Comparison of ENCODE assay signal across 20 cellular contexts in genomic region chr9:93591706-93592388, GRCh38. TPM values are rescaled to one million over a fixed set of nuclear protein-coding genes. Genes with fewer than 3 reads are reported as not detected.
A peak's percentile ranks its signal among the peaks of the same experiment; 100 is the strongest.
DNase-seq lines count a peak whose midpoint lies in the region; ATAC-seq and TF ChIP-seq lines count a peak whose summit lies in the region.
"Had no signal": no experiment of that assay in that cellular context is flagged by ENCODE, and none has a peak within 500 bp of the region (broad histone marks: within the 10 kb centered on the region; RNA-seq: fewer than 3 reads in every experiment).

No MANE protein-coding gene starts in this region.

- no peak overlapping the region for H3K4ac ChIP-seq in trophoblast cell (ENCODE audit: low read depth, low read length)

- H3K36me3 ChIP-seq in GM23338 (ENCODE audit: insufficient read depth) (no peaks in the 10 kb centered on the region), trophoblast cell (ENCODE audit: control insufficient read depth in 1 of 2, insufficient read depth in 2 of 2, low read length in 2 of 2) (no peaks in the 10 kb centered on the region), prostate gland (no peaks in the 10 kb centered on the region)
- H3K36me3 ChIP-seq: gastroesophageal sphincter, lower lobe of right lung, thoracic aorta had no signal

- H3K9me2 ChIP-seq in GM23338 (ENCODE audit: insufficient read depth): no peaks in the 10 kb centered on the region

- no peak for TF ChIP-seq POLR2A in prostate gland (IDR thresholded peaks at IDR 0.05)

- H3K9me3 Mint-ChIP-seq in GM23338 (no peaks in the 10 kb centered on the region), glutamatergic neuron (ENCODE audit: unreplicated experiment) (no peaks in the 10 kb centered on the region)
- no peaks in the 10 kb centered on the region for H3K9me3 Mint-ChIP-seq in activated naive CD4-positive, alpha-beta T cell treated with anti-CD3 and anti-CD28 coated beads for 36 hours
- H3K9me3 Mint-ChIP-seq: activated naive CD4-positive, alpha-beta T cell treated with anti-CD3 and anti-CD28 coated beads, Interleukin-2, amount 50 U/mL, for 24 hours; brain; nephron had no signal

- no peaks in the 10 kb centered on the region; the same call in 2 of the 3 replicates for H3K36me3 Mint-ChIP-seq in GM23338 (ENCODE audit: low read depth)
- peaks cover 5% of the 10 kb centered on the region for H3K36me3 Mint-ChIP-seq in glutamatergic neuron (ENCODE audit: unreplicated experiment)
- H3K36me3 Mint-ChIP-seq in activated naive CD4-positive, alpha-beta T cell treated with anti-CD3 and anti-CD28 coated beads for 36 hours (ENCODE audit: low read depth): no peaks in the 10 kb centered on the region
- H3K36me3 Mint-ChIP-seq: activated naive CD4-positive, alpha-beta T cell treated with anti-CD3 and anti-CD28 coated beads, Interleukin-2, amount 50 U/mL, for 24 hours; brain had no signal

- peaks cover 6% of the 10 kb centered on the region for H4K20me1 ChIP-seq in GM23338 (replicated peaks; ENCODE audit: insufficient read depth)

- H2AFZ ChIP-seq in GM23338 (no peak overlapping the region), trophoblast cell (ENCODE audit: insufficient read depth, low read length, poor library complexity) (no peak overlapping the region)
- H2AFZ ChIP-seq: PC-9 had no signal

- DNase-seq in NCI-H1417 (lab: John Stamatoyannopoulos, UW) (peak in 2 of 3 experiments; percentile 36 to 69), NCI-H1417 treated with DMSO at 0.1 percent for 48 hours (lab: John Stamatoyannopoulos, UW) (no peak), GM23338 (ENCODE audit: low spot score) (no peak), glutamatergic neuron (peak; percentile 28), trophoblast cell (peak; percentile 21 to 67), prostate gland (ENCODE audit: low spot score) (no peak), mucosa of gallbladder (ENCODE audit: low spot score) (no peak)
- no peak for DNase-seq in activated naive CD4-positive, alpha-beta T cell treated with anti-CD3 and anti-CD28 coated beads for 36 hours
- DNase-seq: activated CD4-positive, alpha-beta T cell treated with anti-CD3 and anti-CD28 coated beads for 36 hours; Kasumi-1; lower lobe of right lung; PC-9 had no signal

- H3K23ac ChIP-seq in trophoblast cell (ENCODE audit: low read length): no peak overlapping the region

- H2AK5ac ChIP-seq in trophoblast cell (ENCODE audit: low read length): no peak overlapping the region

- no peaks in the 10 kb centered on the region for H3K79me1 ChIP-seq in trophoblast cell (ENCODE audit: low read length)

- H2BK12ac ChIP-seq in trophoblast cell (ENCODE audit: low read length): no peak overlapping the region

- no peak overlapping the region for H4K12ac ChIP-seq in trophoblast cell (ENCODE audit: low read depth, low read length)

- no peaks in the 10 kb centered on the region; the same call in 1 of the 2 replicates for H3F3A ChIP-seq in GM23338 (replicated peaks; ENCODE audit: low read depth)

- H2BK120ac ChIP-seq in trophoblast cell (ENCODE audit: insufficient read depth, low read length, poor library complexity): no peak overlapping the region

- no peak overlapping the region for H4K8ac ChIP-seq in trophoblast cell (ENCODE audit: low read depth, low read length)

- peak overlapping the region; percentile 62; the same call in 1 of the 2 replicates for H3K27ac Mint-ChIP-seq in GM23338
- no peak overlapping the region for H3K27ac Mint-ChIP-seq in glutamatergic neuron (ENCODE audit: unreplicated experiment)
- H3K27ac Mint-ChIP-seq in activated naive CD4-positive, alpha-beta T cell treated with anti-CD3 and anti-CD28 coated beads for 36 hours: no peak overlapping the region
- H3K27ac Mint-ChIP-seq: activated CD4-positive, alpha-beta T cell treated with anti-CD3 and anti-CD28 coated beads for 36 hours had no signal

- H3K9me3 ChIP-seq in trophoblast cell (ENCODE audit: insufficient read depth, low read depth, low read length) (peaks cover 2% of the 10 kb centered on the region), prostate gland (no peaks in the 10 kb centered on the region)
- H3K9me3 ChIP-seq: gastroesophageal sphincter, lower lobe of right lung, thoracic aorta had no signal

- H3K27me3 Mint-ChIP-seq in GM23338 (ENCODE audit: insufficient read depth, low read depth, poor library complexity): peaks cover 4% of the 10 kb centered on the region
- no peaks in the 10 kb centered on the region for H3K27me3 Mint-ChIP-seq in glutamatergic neuron (ENCODE audit: unreplicated experiment)
- H3K27me3 Mint-ChIP-seq in activated naive CD4-positive, alpha-beta T cell treated with anti-CD3 and anti-CD28 coated beads for 36 hours (ENCODE audit: low read depth): no peaks in the 10 kb centered on the region
- H3K27me3 Mint-ChIP-seq: activated CD4-positive, alpha-beta T cell treated with anti-CD3 and anti-CD28 coated beads for 36 hours; activated naive CD4-positive, alpha-beta T cell treated with anti-CD3 and anti-CD28 coated beads, Interleukin-2, amount 50 U/mL, for 24 hours had no signal

- H3K4me1 Mint-ChIP-seq in GM23338 (peaks cover 36% of the 10 kb centered on the region), glutamatergic neuron (ENCODE audit: low read depth, unreplicated experiment) (peaks cover 27% of the 10 kb centered on the region)
- H3K4me1 Mint-ChIP-seq in activated naive CD4-positive, alpha-beta T cell treated with anti-CD3 and anti-CD28 coated beads for 36 hours (ENCODE audit: low read depth): peaks cover 48% of the 10 kb centered on the region

- no peak overlapping the region for H3K18ac ChIP-seq in trophoblast cell (ENCODE audit: low read length)

- WGBS in trophoblast cell (ENCODE audit: extremely low coverage, insufficient coverage, insufficient read length): no CpG with 5 or more reads among the region's 9 CpGs
- 83% methylated on average over 8 of the region's 9 CpGs for WGBS in prostate gland

- intact Hi-C loops in prostate gland (cut with DNase I): no loop called here
- intact Hi-C loops in activated naive CD4-positive, alpha-beta T cell treated with anti-CD3 and anti-CD28 coated beads for 36 hours (cut with micrococcal nuclease): no loop called here

- H3K4me2 ChIP-seq in GM23338: no peak overlapping the region
- H3K4me2 ChIP-seq in trophoblast cell (ENCODE audit: low read length): no peak overlapping the region
- H3K4me2 ChIP-seq: PC-9 had no signal

- TF ChIP-seq CTCF in GM23338 (conservative IDR thresholded peaks at IDR 0.05; ENCODE audit: low read depth in 2 of 2) (no peak), glutamatergic neuron (IDR thresholded peaks at IDR 0.05; ENCODE audit: partially characterized antibody, unreplicated experiment) (no peak), prostate gland (IDR thresholded peaks at IDR 0.05) (no peak)

- no peak for ATAC-seq in GM23338
- ATAC-seq: gastroesophageal sphincter, lower lobe of right lung had no signal

- H3K27me3 ChIP-seq in GM23338 (ENCODE audit: insufficient read depth): no peaks in the 10 kb centered on the region
- no peaks in the 10 kb centered on the region for H3K27me3 ChIP-seq in trophoblast cell (ENCODE audit: insufficient read depth, low read length)
- no peaks in the 10 kb centered on the region for H3K27me3 ChIP-seq in prostate gland (replicated peaks; ENCODE audit: insufficient read depth)
- H3K27me3 ChIP-seq: gastroesophageal sphincter had no signal

- no peak overlapping the region for H4K91ac ChIP-seq in trophoblast cell (ENCODE audit: low read depth, low read length)

- no peak overlapping the region for H3K14ac ChIP-seq in trophoblast cell (ENCODE audit: low read length)

- H2BK5ac ChIP-seq in trophoblast cell (ENCODE audit: low read depth, low read length, poor library complexity): no peak overlapping the region

- H3K4me1 ChIP-seq in GM23338 (ENCODE audit: insufficient read depth) (no peaks in the 10 kb centered on the region; the same call in 1 of the 2 replicates), trophoblast cell (ENCODE audit: control insufficient read depth in 1 of 2, insufficient read depth in 2 of 2, low read length in 2 of 2) (peaks cover 6 to 15% of the 10 kb centered on the region in 2 experiments), prostate gland (replicated peaks) (peaks cover 9% of the 10 kb centered on the region)

- H3K4me3 ChIP-seq in GM23338 (no peak overlapping the region), trophoblast cell (ENCODE audit: low read depth, low read length) (no peak overlapping the region), prostate gland (no peak overlapping the region)
- H3K4me3 ChIP-seq: gastroesophageal sphincter, lower lobe of right lung, PC-9, SK-N-MC, thoracic aorta had no signal

- CTCF ChIA-PET in activated naive CD4-positive, alpha-beta T cell treated with anti-CD3 and anti-CD28 coated beads for 36 hours (lab: Charles Lee): interaction anchor here (0.9 kb wide), 1 partner anchor 33 kb away, joined by 3 read pairs; no protein-coding TSS in a partner anchor

- H3K27ac ChIP-seq in GM23338 (ENCODE audit: low read depth) (no peak overlapping the region), trophoblast cell (ENCODE audit: low read depth, low read length) (no peak overlapping the region), prostate gland (no peak overlapping the region)
- H3K27ac ChIP-seq: 22Rv1, epithelial cell of prostate, lower lobe of right lung, PC-9, SK-N-MC, thoracic aorta had no signal

- H3K79me2 ChIP-seq in GM23338 (replicated peaks; ENCODE audit: insufficient read depth) (peaks cover 16% of the 10 kb centered on the region), trophoblast cell (ENCODE audit: control insufficient read depth, insufficient read depth, low read length, poor library complexity) (no peaks in the 10 kb centered on the region)

- H3K9ac ChIP-seq in trophoblast cell (ENCODE audit: low read length): no peak overlapping the region

- no peak overlapping the region for H3K4me3 Mint-ChIP-seq in GM23338
- H3K4me3 Mint-ChIP-seq in glutamatergic neuron (ENCODE audit: unreplicated experiment): peak overlapping the region; percentile 49
- no peak overlapping the region for H3K4me3 Mint-ChIP-seq in activated naive CD4-positive, alpha-beta T cell treated with anti-CD3 and anti-CD28 coated beads for 36 hours
- H3K4me3 Mint-ChIP-seq: activated CD4-positive, alpha-beta T cell treated with anti-CD3 and anti-CD28 coated beads for 36 hours; activated naive CD4-positive, alpha-beta T cell treated with anti-CD3 and anti-CD28 coated beads, Interleukin-2, amount 50 U/mL, for 24 hours; brain; nephron had no signal

TF ChIP-seq in GM23338, 12 proteins besides CTCF, POLR2A, EP300 and RAD21 (continues in another document):
- TF ChIP-seq ZNF114 (CRISPR knock-in tag; IDR thresholded peaks at IDR 0.05) (no peak), CREB1 (CRISPR knock-in tag; IDR thresholded peaks at IDR 0.05; ENCODE audit: low read depth) (no peak), STAT1 (IDR thresholded peaks at IDR 0.05; ENCODE audit: unreplicated experiment) (no peak)

RNA-seq across cellular contexts. Expression of gene PHF2, which starts 15.5 kb away (rescaled TPM):
- 8.9 and 11.8 TPM in 2 replicates for total RNA-seq in GM23338 (2014; rRNA removed; shearing (Covaris generic))
- polyA plus RNA-seq in GM23338 (2016; fragmentation: Nextera tagmentation; extraction: Ambion mirVana): 4.3 and 5.0 TPM in 2 replicates
- total RNA-seq in glutamatergic neuron (ENCODE audit: unreplicated experiment): 22.9 TPM
- 12.6 and 12.7 TPM in 2 replicates for polyA plus RNA-seq in trophoblast cell (2013)
- 10 to 100 TPM; 32.4 to 32.9 TPM for total RNA-seq in prostate gland
- total RNA-seq in activated naive CD4-positive, alpha-beta T cell treated with anti-CD3 and anti-CD28 coated beads for 36 hours: 10 to 100 TPM; 14.4 to 16.6 TPM
- total RNA-seq in mucosa of gallbladder: 31.0 TPM

Comparison
In these comparisons a context has a peak if more than half of its experiments do, and no peak if none do; other contexts are left out.
1. DNase-seq: peak in NCI-H1417 (2 of 3), glutamatergic neuron (single experiment) and trophoblast cell (2 of 2); none in NCI-H1417 treated with DMSO at 0.1 percent for 48 hours (single experiment), GM23338 (single experiment), prostate gland (single experiment), activated naive CD4-positive, alpha-beta T cell treated with anti-CD3 and anti-CD28 coated beads for 36 hours (single experiment) and mucosa of gallbladder (single experiment).